20 cellular contexts compared by ENCODE assay signal in the genomic region with DNA sequence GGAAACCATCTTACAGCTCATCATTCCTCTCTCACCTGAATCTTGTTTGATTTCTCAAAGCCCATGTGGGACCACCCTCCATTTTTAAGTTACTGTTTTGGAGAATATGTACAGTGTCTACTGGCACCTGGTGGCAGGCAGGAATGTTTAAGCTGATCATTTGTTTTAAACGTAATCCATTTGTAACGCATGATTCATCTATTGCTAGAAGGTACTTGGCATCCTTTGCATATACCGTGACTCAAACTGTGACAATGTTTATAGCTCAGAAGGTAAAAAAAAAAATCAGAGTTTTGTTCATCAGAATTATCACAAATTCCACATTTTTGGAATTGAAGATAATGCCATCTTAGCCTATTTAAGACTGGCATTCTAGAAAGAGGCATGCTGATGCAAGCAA.
"Had no signal": no experiment of that assay in that cellular context is flagged by ENCODE, and none has a peak within 500 bp of the region (broad histone marks: within the 10 kb centered on the region; RNA-seq: fewer than 3 reads in every experiment).

No MANE protein-coding gene starts in this region.

- H3K36me3 Mint-ChIP-seq: stimulated activated effector memory CD8-positive, alpha-beta T cell treated with anti-CD3 and anti-CD28 coated beads, Interleukin-12 subunit alpha, Interleukin-12 subunit beta, amount 100 ng/mL, for 72 hours had no signal

- H3K4me3 ChIP-seq: lung, sigmoid colon, stomach, testis, upper lobe of left lung had no signal

- H3K36me3 ChIP-seq: sigmoid colon, stomach, upper lobe of left lung had no signal

- DNase-seq: activated CD4-positive, alpha-beta T cell treated with anti-CD3 and anti-CD28 coated beads, Interleukin-2, amount 10 ng/mL, durations not matched to agents 24 days and 14 days; activated CD8-positive, alpha-beta T cell treated with anti-CD3 and anti-CD28 coated beads for 36 hours; activated naive CD4-positive, alpha-beta T cell treated with anti-CD3 and anti-CD28 coated beads for 36 hours; activated T-cell treated with anti-CD3 and anti-CD28 coated beads, Interleukin-2, amount 50 U/mL, for 1 hour; effector memory CD8-positive, alpha-beta T cell; sigmoid colon; stimulated activated CD4-positive, alpha-beta T cell treated with anti-CD3 and anti-CD28 coated beads, Interleukin-4, amount 100 ng/mL, for 24 hours; stomach; testis; upper lobe of left lung had no signal

- H3K4me1 ChIP-seq: parathyroid adenoma, sigmoid colon, stomach, testis, upper lobe of left lung had no signal

- FAIRE-seq: frontal cortex, keratinocyte had no signal

- H3K27me3 ChIP-seq: sigmoid colon, stomach, testis, upper lobe of left lung had no signal

- H3K4me3 Mint-ChIP-seq: activated CD4-positive, alpha-beta T cell treated with anti-CD3 and anti-CD28 coated beads, Interleukin-2, amount 10 ng/mL, durations not matched to agents 24 days and 14 days; activated CD8-positive, alpha-beta T cell treated with anti-CD3 and anti-CD28 coated beads for 36 hours; activated naive CD4-positive, alpha-beta T cell treated with anti-CD3 and anti-CD28 coated beads for 36 hours; dendritic cell treated with granulocyte-macrophage colony-stimulating factor and Interleukin-4, amounts not matched to agents 40 ng/mL and 50 ng/mL, for 4 days; effector memory CD8-positive, alpha-beta T cell; natural killer cell treated with Interleukin-12 subunit alpha and Interleukin-12 subunit beta and Interleukin-15 and Interleukin-18, amount 100 ng/mL, for 72 hours; stimulated activated effector memory CD8-positive, alpha-beta T cell treated with anti-CD3 and anti-CD28 coated beads, Interleukin-12 subunit alpha, Interleukin-12 subunit beta, amount 100 ng/mL, for 72 hours had no signal

- H3K27me3 Mint-ChIP-seq: activated CD4-positive, alpha-beta T cell treated with anti-CD3 and anti-CD28 coated beads, Interleukin-2, amount 10 ng/mL, durations not matched to agents 24 days and 14 days; activated CD8-positive, alpha-beta T cell treated with anti-CD3 and anti-CD28 coated beads for 36 hours; dendritic cell treated with granulocyte-macrophage colony-stimulating factor and Interleukin-4, amounts not matched to agents 40 ng/mL and 50 ng/mL, for 4 days; effector memory CD8-positive, alpha-beta T cell had no signal

- ATAC-seq: activated CD8-positive, alpha-beta T cell treated with anti-CD3 and anti-CD28 coated beads for 36 hours; effector memory CD8-positive, alpha-beta T cell; left lobe of liver; natural killer cell treated with Interleukin-12 subunit alpha and Interleukin-12 subunit beta and Interleukin-15 and Interleukin-18, amount 100 ng/mL, for 72 hours; stimulated activated effector memory CD8-positive, alpha-beta T cell treated with anti-CD3 and anti-CD28 coated beads, Interleukin-12 subunit alpha, Interleukin-12 subunit beta, amount 100 ng/mL, for 72 hours had no signal

- H3K9me3 ChIP-seq: sigmoid colon, testis, upper lobe of left lung had no signal

- H3K27ac Mint-ChIP-seq: activated CD4-positive, alpha-beta T cell treated with anti-CD3 and anti-CD28 coated beads, Interleukin-2, amount 10 ng/mL, durations not matched to agents 24 days and 14 days; activated CD8-positive, alpha-beta T cell treated with anti-CD3 and anti-CD28 coated beads for 36 hours; activated naive CD4-positive, alpha-beta T cell treated with anti-CD3 and anti-CD28 coated beads for 36 hours; activated T-helper 2 cell treated with anti-CD3 and anti-CD28 coated beads, Interferon-gamma antibody, Interleukin-2, Interleukin-4, amounts not matched to agents 10 μg/mL and 5 μg/mL and 100 μg/mL, durations not matched to agents 14 hours and 24 hours and 36 hours; dendritic cell treated with granulocyte-macrophage colony-stimulating factor and Interleukin-4, amounts not matched to agents 40 ng/mL and 50 ng/mL, for 4 days; effector memory CD8-positive, alpha-beta T cell; natural killer cell treated with Interleukin-12 subunit alpha and Interleukin-12 subunit beta and Interleukin-15 and Interleukin-18, amount 100 ng/mL, for 72 hours; stimulated activated effector memory CD8-positive, alpha-beta T cell treated with anti-CD3 and anti-CD28 coated beads, Interleukin-12 subunit alpha, Interleukin-12 subunit beta, amount 100 ng/mL, for 72 hours had no signal

- H3K27ac ChIP-seq: epithelial cell of prostate, parathyroid adenoma, sigmoid colon, stomach, testis, upper lobe of left lung had no signal

- H3K4me1 Mint-ChIP-seq: activated CD4-positive, alpha-beta T cell treated with anti-CD3 and anti-CD28 coated beads, Interleukin-2, amount 10 ng/mL, durations not matched to agents 24 days and 14 days; stimulated activated effector memory CD8-positive, alpha-beta T cell treated with anti-CD3 and anti-CD28 coated beads, Interleukin-12 subunit alpha, Interleukin-12 subunit beta, amount 100 ng/mL, for 72 hours had no signal
